In genomic region chr16:66660422-66661209, GRCh38 we compare ENCODE assay signal across 8 cellular contexts. TPM values are rescaled to one million over a fixed set of nuclear protein-coding genes. Genes with fewer than 3 reads are reported as not detected.
DNase-seq lines count a peak whose midpoint lies in the region; ATAC-seq and TF ChIP-seq lines count a peak whose summit lies in the region.

No MANE protein-coding gene starts in this region.

- no peaks in the 10 kb centered on the region for H3K36me3 ChIP-seq in stomach smooth muscle (ENCODE audit: control insufficient read depth in 2 of 2, insufficient read depth in 2 of 2, low read length in 2 of 2)

- peak; percentile 68 for TF ChIP-seq CTCF in chondrocyte (IDR thresholded peaks at IDR 0.05)

- H3K9me3 ChIP-seq in stomach smooth muscle (ENCODE audit: control insufficient read depth in 2 of 2, low read length in 2 of 2): no peaks in the 10 kb centered on the region

- H3K27me3 ChIP-seq in stomach smooth muscle (ENCODE audit: control insufficient read depth in 1 of 2, insufficient read depth in 2 of 2, low read length in 2 of 2): no peaks in the 10 kb centered on the region

- H3K4me3 ChIP-seq in stomach smooth muscle (ENCODE audit: low read length in 2 of 2): peak overlapping the region; percentile 40

- H3K27ac ChIP-seq in stomach smooth muscle (ENCODE audit: low read length): peak overlapping the region; percentile 58

- H3K9ac ChIP-seq in stomach smooth muscle (ENCODE audit: low read length in 2 of 2): peak overlapping the region; percentile 44 to 55

- no peak for ATAC-seq in HG03457 (IDR thresholded peaks at IDR 0.05; ENCODE audit: unreplicated experiment)

- no peaks in the 10 kb centered on the region for H3K9me3 Mint-ChIP-seq in chondrocyte (ENCODE audit: low read depth)
- H3K9me3 Mint-ChIP-seq in activated CD4-positive, alpha-beta T cell treated with anti-CD3 and anti-CD28 coated beads, Interleukin-2, amount 10 ng/mL, durations not matched to agents 24 days and 14 days: no peaks in the 10 kb centered on the region

- H3K36me3 Mint-ChIP-seq in chondrocyte (ENCODE audit: low read depth): no peaks in the 10 kb centered on the region
- no peaks in the 10 kb centered on the region for H3K36me3 Mint-ChIP-seq in activated CD4-positive, alpha-beta T cell treated with anti-CD3 and anti-CD28 coated beads, Interleukin-2, amount 10 ng/mL, durations not matched to agents 24 days and 14 days (ENCODE audit: low read depth)

- H3K27ac Mint-ChIP-seq in chondrocyte (ENCODE audit: unreplicated experiment): peak overlapping the region; percentile 97
- no peak overlapping the region for H3K27ac Mint-ChIP-seq in activated CD4-positive, alpha-beta T cell treated with anti-CD3 and anti-CD28 coated beads, Interleukin-2, amount 10 ng/mL, durations not matched to agents 24 days and 14 days

- H3K4me1 ChIP-seq in stomach smooth muscle (ENCODE audit: control insufficient read depth, insufficient read depth, low read length): peaks cover 21% of the 10 kb centered on the region

- peak overlapping the region; percentile 50 for H3K4me3 Mint-ChIP-seq in chondrocyte (ENCODE audit: unreplicated experiment)
- no peak overlapping the region for H3K4me3 Mint-ChIP-seq in activated CD4-positive, alpha-beta T cell treated with anti-CD3 and anti-CD28 coated beads, Interleukin-2, amount 10 ng/mL, durations not matched to agents 24 days and 14 days

- intact Hi-C loops in activated CD4-positive, alpha-beta T cell treated with anti-CD3 and anti-CD28 coated beads, Interleukin-2, amount 10 ng/mL, durations not matched to agents 24 days and 14 days (cut with micrococcal nuclease): no loop called here

- DNase-seq in ELF-1 (ENCODE audit: low read depth, low spot score) (peak; percentile 84), NCI-H460 (ENCODE audit: extremely low read depth, low read depth) (peak; percentile 91), chondrocyte (ENCODE audit: low spot score) (no peak), kidney tubule cell (ENCODE audit: low spot score) (peak; percentile 97), NCI-H187 treated with DMSO at 0.1 percent for 48 hours (lab: John Stamatoyannopoulos, UW) (no peak)
- no peak for DNase-seq in activated CD4-positive, alpha-beta T cell treated with anti-CD3 and anti-CD28 coated beads, Interleukin-2, amount 10 ng/mL, durations not matched to agents 24 days and 14 days

- H3K27me3 Mint-ChIP-seq in chondrocyte (ENCODE audit: low read depth): no peaks in the 10 kb centered on the region
- H3K27me3 Mint-ChIP-seq in activated CD4-positive, alpha-beta T cell treated with anti-CD3 and anti-CD28 coated beads, Interleukin-2, amount 10 ng/mL, durations not matched to agents 24 days and 14 days: peaks cover 27% of the 10 kb centered on the region

- peaks cover 37% of the 10 kb centered on the region for H3K4me1 Mint-ChIP-seq in chondrocyte (ENCODE audit: low read depth)
- peaks cover 4% of the 10 kb centered on the region for H3K4me1 Mint-ChIP-seq in activated CD4-positive, alpha-beta T cell treated with anti-CD3 and anti-CD28 coated beads, Interleukin-2, amount 10 ng/mL, durations not matched to agents 24 days and 14 days

RNA-seq across cellular contexts. Expression of gene CMTM4, which starts 35.9 kb away (rescaled TPM):
- 64.2 and 64.5 TPM in 2 replicates for total RNA-seq in NCI-H460 (2014; rRNA removed; shearing (Covaris generic))
- polyA plus RNA-seq in NCI-H460 (2014; cell fraction: nucleus; rRNA removed): 70.9 and 82.3 TPM in 2 replicates
- 30.1 to 32.5 TPM (median 31.5 TPM) in 3 replicates for total RNA-seq in chondrocyte
- total RNA-seq in activated CD4-positive, alpha-beta T cell treated with anti-CD3 and anti-CD28 coated beads, Interleukin-2, amount 10 ng/mL, durations not matched to agents 24 days and 14 days: 3.5 and 5.0 TPM in 2 replicates

RNA-seq across cellular contexts. Expression of gene CMTM3, which starts 56.1 kb away (rescaled TPM):
- total RNA-seq in NCI-H460 (2014; rRNA removed; shearing (Covaris generic)): 35.6 and 35.7 TPM in 2 replicates
- polyA plus RNA-seq in NCI-H460 (2014; cell fraction: nucleus; rRNA removed): 25.0 and 58.5 TPM in 2 replicates
- 76.5 to 77.8 TPM (median 77.6 TPM) in 3 replicates for total RNA-seq in chondrocyte
- 95.6 and 100 TPM in 2 replicates for total RNA-seq in activated CD4-positive, alpha-beta T cell treated with anti-CD3 and anti-CD28 coated beads, Interleukin-2, amount 10 ng/mL, durations not matched to agents 24 days and 14 days

Comparison
In these comparisons a context has a peak if more than half of its experiments do, and no peak if none do; other contexts are left out.
1. DNase-seq: peak in ELF-1 (single experiment), NCI-H460 (single experiment) and kidney tubule cell (single experiment); none in chondrocyte (single experiment), NCI-H187 treated with DMSO at 0.1 percent for 48 hours (single experiment) and activated CD4-positive, alpha-beta T cell treated with anti-CD3 and anti-CD28 coated beads, Interleukin-2, amount 10 ng/mL, durations not matched to agents 24 days and 14 days (single experiment).